In the genomic region with DNA sequence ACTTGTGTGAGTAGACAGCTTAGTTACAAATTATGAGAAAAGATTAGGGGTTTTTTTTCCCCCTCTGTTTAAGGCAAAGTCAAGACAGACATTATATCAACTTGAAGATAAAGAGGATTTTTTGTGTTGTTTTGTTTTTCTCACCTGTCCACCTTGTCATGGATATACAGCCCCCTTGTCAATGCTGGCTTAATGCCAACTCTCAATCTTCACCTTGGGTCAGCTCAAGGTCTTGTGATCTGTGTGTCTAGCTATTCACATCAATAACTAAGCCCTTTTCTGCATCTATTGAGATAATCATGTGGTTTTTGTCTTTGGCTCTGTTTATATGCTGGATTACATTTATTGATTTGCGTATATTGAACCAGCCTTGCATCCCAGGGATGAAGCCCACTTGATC, we compare ENCODE assay signal across 6 cellular contexts.
DNase-seq lines count a peak whose midpoint lies in the region; ATAC-seq, FAIRE-seq and TF ChIP-seq lines count a peak whose summit lies in the region.
"Not testable (repeated sequence)": the region's sequence is repeated elsewhere in the genome, so short reads cannot be mapped to it uniquely, and the experiment has no call there.

No MANE protein-coding gene starts in this region.

- not testable (repeated sequence) for H3K9me3 ChIP-seq in K562 (replicated peaks; ENCODE audit: control insufficient read depth, insufficient read depth, low read depth, low read length); endodermal cell (ENCODE audit: control insufficient read depth, low read length); HepG2 (ENCODE audit: low read length)

- H3K27me3 ChIP-seq in K562 (ENCODE audit: control insufficient read depth in 2 of 2, insufficient read depth in 2 of 2, low read length in 2 of 2); endodermal cell (ENCODE audit: control insufficient read depth, insufficient read depth, low read length, poor library complexity, severe bottlenecking); HepG2 (ENCODE audit: control insufficient read depth in 1 of 2, insufficient read depth in 2 of 2, low read length in 2 of 2): not testable (repeated sequence)

- H3K4me1 ChIP-seq in K562 (replicated peaks in 1 of 2; ENCODE audit: control insufficient read depth in 2 of 2, insufficient read depth in 2 of 2, low read length in 2 of 2); endodermal cell (ENCODE audit: control insufficient read depth, insufficient read depth, low read length); HepG2 (ENCODE audit: insufficient read depth, low read length): not testable (repeated sequence)

- TF ChIP-seq CTCF in K562 (IDR thresholded peaks at IDR 0.05 in 2 of 3, conservative IDR thresholded peaks at IDR 0.05 in 1 of 3; ENCODE audit: insufficient read depth in 2 of 3, low read depth in 1 of 3, low read length in 3 of 3); endodermal cell (conservative IDR thresholded peaks at IDR 0.05); HepG2 (CRISPR knock-in tag; IDR thresholded peaks at IDR 0.05): not testable (repeated sequence)

- H3K79me2 ChIP-seq in K562 (ENCODE audit: control insufficient read depth, insufficient read depth, low read length); HepG2 (ENCODE audit: insufficient read depth, low read length): not testable (repeated sequence)

- DNase-seq in activated CD4-positive, alpha-beta T cell treated with anti-CD3 and anti-CD28 coated beads, Interleukin-2, amount 10 ng/mL, durations not matched to agents 24 days and 14 days, result peak; percentile 10
- not testable (repeated sequence) for DNase-seq in activated T-cell treated with anti-CD3 and anti-CD28 coated beads, Interleukin-2, amount 50 U/mL, for 72 hours; K562 (ENCODE audit: extremely low read depth in 1 of 4, low spot score in 3 of 4); endodermal cell; HepG2 (ENCODE audit: low spot score)

- H2AFZ ChIP-seq in K562 (ENCODE audit: low read depth, low read length); HepG2 (ENCODE audit: low read length): not testable (repeated sequence)

- CTCF ChIA-PET in K562 (lab: Yijun Ruan, JAX; ENCODE audit: low intra/inter-chr PET ratio); HepG2 (lab: Yijun Ruan, JAX; ENCODE audit: low intra/inter-chr PET ratio, low total read pairs): not testable (repeated sequence)

- not testable (repeated sequence) for FAIRE-seq in K562 (lab: Jason Lieb, UNC); HepG2 (lab: Jason Lieb, UNC)
- FAIRE-seq in islet of Langerhans (lab: Jason Lieb, UNC), result peak; percentile 27

- in situ Hi-C loops in K562 (cut with MboI); HepG2 (cut with HindIII; ENCODE audit: extremely low pct_ligation_motif_present, low pct_unique_long_range_greater_than_20kb): not testable (repeated sequence)

- TF ChIP-seq EP300 in K562 (IDR thresholded peaks at IDR 0.05; ENCODE audit: low read length); HepG2 (IDR thresholded peaks at IDR 0.05; ENCODE audit: low read depth in 2 of 2, low read length in 2 of 2); HepG2 (CRISPR knock-in tag; IDR thresholded peaks at IDR 0.05; ENCODE audit: borderline replicate concordance): not testable (repeated sequence)

- H3K27ac Mint-ChIP-seq in activated CD4-positive, alpha-beta T cell treated with anti-CD3 and anti-CD28 coated beads, Interleukin-2, amount 10 ng/mL, durations not matched to agents 24 days and 14 days, result not testable (repeated sequence)
- peak overlapping the region; percentile 19 for H3K27ac Mint-ChIP-seq in activated T-cell treated with anti-CD3 and anti-CD28 coated beads, Interleukin-2, amount 50 U/mL, for 72 hours
- H3K27ac Mint-ChIP-seq in endodermal cell, result peak overlapping the region; percentile 26

- not testable (repeated sequence) for H3K9ac ChIP-seq in K562 (ENCODE audit: insufficient read depth in 1 of 2, low read depth in 2 of 2, low read length in 2 of 2); endodermal cell (ENCODE audit: extremely low read depth, low read length, poor library complexity, severe bottlenecking); HepG2 (ENCODE audit: insufficient read depth, low read depth, low read length)

- not testable (repeated sequence) for TF ChIP-seq POLR2A in K562 (conservative IDR thresholded peaks at IDR 0.05); HepG2 (IDR thresholded peaks at IDR 0.05; ENCODE audit: insufficient read depth in 1 of 2, low read depth in 2 of 2, low read length in 2 of 2)

- H4K20me1 ChIP-seq in K562 (replicated peaks; ENCODE audit: control insufficient read depth, insufficient read depth, low read length); HepG2 (ENCODE audit: insufficient read depth, low read length): not testable (repeated sequence)

- H3K9me1 ChIP-seq in K562 (ENCODE audit: control insufficient read depth, insufficient read depth, low read length), result not testable (repeated sequence)

- intact Hi-C loops in activated CD4-positive, alpha-beta T cell treated with anti-CD3 and anti-CD28 coated beads, Interleukin-2, amount 10 ng/mL, durations not matched to agents 24 days and 14 days (cut with micrococcal nuclease); K562 (cut with micrococcal nuclease); HepG2 (cut with micrococcal nuclease; ENCODE audit: unreplicated experiment): not testable (repeated sequence)

- H3K27me3 Mint-ChIP-seq in activated CD4-positive, alpha-beta T cell treated with anti-CD3 and anti-CD28 coated beads, Interleukin-2, amount 10 ng/mL, durations not matched to agents 24 days and 14 days; activated T-cell treated with anti-CD3 and anti-CD28 coated beads, Interleukin-2, amount 50 U/mL, for 72 hours (ENCODE audit: low read depth); endodermal cell (ENCODE audit: insufficient read depth): not testable (repeated sequence)

- WGBS in K562 (ENCODE audit: insufficient coverage, low coverage, missing lambda C conversion rate), result no CpG with 5 or more reads among the region's 1 CpG
- WGBS in endodermal cell (ENCODE audit: insufficient coverage in 1 of 2, insufficient read length in 1 of 2), 2 experiments, result no CpG with 5 or more reads among the region's 1 CpG
- WGBS in HepG2 (ENCODE audit: low lambda C conversion rate), result 93% methylated on average over 1 of the region's 1 CpG

- H3K4me3 Mint-ChIP-seq in activated CD4-positive, alpha-beta T cell treated with anti-CD3 and anti-CD28 coated beads, Interleukin-2, amount 10 ng/mL, durations not matched to agents 24 days and 14 days; activated T-cell treated with anti-CD3 and anti-CD28 coated beads, Interleukin-2, amount 50 U/mL, for 72 hours; endodermal cell: not testable (repeated sequence)

- POLR2A ChIA-PET in K562 (lab: Yijun Ruan, JAX), result interaction anchor here (0.9 to 1.2 kb wide), 2 partner anchors 13 to 18 kb away, joined by 3 read pairs; no protein-coding TSS in a partner anchor
- POLR2A ChIA-PET in HepG2 (lab: Yijun Ruan, JAX), result not testable (repeated sequence)

- H3K4me2 ChIP-seq in K562 (ENCODE audit: insufficient read depth, low read length); HepG2 (ENCODE audit: low read depth, low read length): not testable (repeated sequence)

- not testable (repeated sequence) for H3K27ac ChIP-seq in K562 (ENCODE audit: extremely low read depth, low read depth, low read length); endodermal cell (ENCODE audit: low read depth, low read length); HepG2 (ENCODE audit: extremely low read length, insufficient read depth, low read length)

- not testable (repeated sequence) for ATAC-seq in activated T-cell treated with anti-CD3 and anti-CD28 coated beads, Interleukin-2, amount 50 U/mL, for 72 hours (replicated peaks in 1 of 2); K562; HepG2

- BruUV-seq in K562 (replicated peaks; lab: Mats Ljungman, UMichigan); HepG2 (replicated peaks; lab: Mats Ljungman, UMichigan): not testable (repeated sequence)

- not testable (repeated sequence) for H3K4me3 ChIP-seq in K562; endodermal cell (ENCODE audit: low read length); HepG2 (replicated peaks in 1 of 3; ENCODE audit: insufficient read depth in 1 of 3, low read depth in 2 of 3, low read length in 3 of 3)

- not testable (repeated sequence) for H3K4me1 Mint-ChIP-seq in activated CD4-positive, alpha-beta T cell treated with anti-CD3 and anti-CD28 coated beads, Interleukin-2, amount 10 ng/mL, durations not matched to agents 24 days and 14 days; activated T-cell treated with anti-CD3 and anti-CD28 coated beads, Interleukin-2, amount 50 U/mL, for 72 hours (ENCODE audit: low read depth); endodermal cell

- TF ChIP-seq RAD21 in K562 (CRISPR knock-in tag; conservative IDR thresholded peaks at IDR 0.05 in 1 of 2, IDR thresholded peaks at IDR 0.05 in 1 of 2); HepG2 (CRISPR knock-in tag; IDR thresholded peaks at IDR 0.05): not testable (repeated sequence)

- H3K9me3 Mint-ChIP-seq in activated CD4-positive, alpha-beta T cell treated with anti-CD3 and anti-CD28 coated beads, Interleukin-2, amount 10 ng/mL, durations not matched to agents 24 days and 14 days; activated T-cell treated with anti-CD3 and anti-CD28 coated beads, Interleukin-2, amount 50 U/mL, for 72 hours; endodermal cell: not testable (repeated sequence)

- H3K36me3 ChIP-seq in K562 (ENCODE audit: control insufficient read depth, insufficient read depth, low read length), result peaks cover 13% of the 10 kb centered on the region; the same call in 1 of the 3 replicates
- peaks cover 52% of the 10 kb centered on the region for H3K36me3 ChIP-seq in endodermal cell (ENCODE audit: control insufficient read depth, insufficient read depth, low read length)
- H3K36me3 ChIP-seq in HepG2 (replicated peaks in 1 of 2; ENCODE audit: control insufficient read depth in 1 of 2, insufficient read depth in 2 of 2, low read length in 2 of 2), result not testable (repeated sequence)

- peaks cover 29% of the 10 kb centered on the region for H3K36me3 Mint-ChIP-seq in activated CD4-positive, alpha-beta T cell treated with anti-CD3 and anti-CD28 coated beads, Interleukin-2, amount 10 ng/mL, durations not matched to agents 24 days and 14 days (ENCODE audit: low read depth)
- peaks cover 3 to 22% of the 10 kb centered on the region in 2 donors for H3K36me3 Mint-ChIP-seq in activated T-cell treated with anti-CD3 and anti-CD28 coated beads, Interleukin-2, amount 50 U/mL, for 72 hours (ENCODE audit: insufficient read depth in 2 of 2)
- peaks cover 49% of the 10 kb centered on the region for H3K36me3 Mint-ChIP-seq in endodermal cell (ENCODE audit: low read depth)
